In the genomic region with DNA sequence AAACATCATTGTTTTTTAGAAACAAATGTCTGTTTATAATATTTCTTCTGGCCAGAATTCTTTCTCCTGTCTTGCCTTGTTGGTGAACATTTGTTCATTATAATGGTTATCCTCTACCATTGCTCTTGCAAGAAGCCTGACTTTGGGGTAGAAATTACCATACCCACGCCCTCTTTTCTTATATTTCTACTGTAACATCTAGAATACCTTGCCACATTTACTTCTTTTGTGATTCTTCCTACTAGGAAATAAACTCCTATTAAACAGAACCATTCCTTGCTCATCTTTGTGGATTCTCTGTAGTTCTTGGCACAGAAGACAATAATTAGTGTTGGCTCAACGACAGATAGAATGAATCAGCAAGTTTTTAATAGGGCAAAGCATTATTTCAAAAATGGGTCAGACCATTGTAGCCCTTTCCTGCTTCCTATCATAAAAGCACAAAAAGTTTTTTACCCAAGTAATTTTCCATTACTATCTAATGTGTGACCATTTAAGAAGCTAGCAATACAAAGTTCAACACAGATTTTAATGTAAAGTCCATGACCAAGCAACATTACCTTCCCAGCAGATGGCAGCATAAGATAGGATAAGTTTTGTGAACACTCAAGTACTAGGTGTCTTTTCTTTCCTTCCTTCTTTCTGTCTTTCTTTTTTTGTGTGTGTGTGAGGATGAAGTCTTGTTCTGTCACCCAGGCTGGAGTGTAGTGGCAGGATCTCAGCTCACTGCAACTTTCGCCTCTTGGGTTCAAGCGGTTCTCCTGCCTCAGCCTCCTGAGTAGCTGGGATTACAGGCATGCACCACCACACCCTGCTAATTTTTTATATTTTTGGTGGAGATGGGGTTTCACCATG, we compare ENCODE assay signal across 8 cellular contexts.
A peak's percentile ranks its signal among the peaks of the same experiment; 100 is the strongest.
DNase-seq lines count a peak whose midpoint lies in the region; ATAC-seq and TF ChIP-seq lines count a peak whose summit lies in the region.

No MANE protein-coding gene starts in this region.

- no peak for TF ChIP-seq POLR2A in suprapubic skin (IDR thresholded peaks at IDR 0.05)

- DNase-seq in AG09309 (ENCODE audit: low read depth) (peak; percentile 70), NCI-H446 treated with DMSO at 0.1 percent for 48 hours (lab: John Stamatoyannopoulos, UW) (peak; percentile 87), astrocyte of the spinal cord (ENCODE audit: low read depth, low spot score) (peak; percentile 88), iPS-NIHi11 (ENCODE audit: low spot score) (peak; percentile 50), suprapubic skin (ENCODE audit: low spot score in 2 of 2) (no peak), MG63 (no peak)

- H3K4me1 ChIP-seq in suprapubic skin = peaks cover 16% of the 10 kb centered on the region

- ATAC-seq in GM18868 (IDR thresholded peaks at IDR 0.05; ENCODE audit: unreplicated experiment) = peak; percentile 79
- ATAC-seq in HG03432 (IDR thresholded peaks at IDR 0.05; ENCODE audit: unreplicated experiment) = peak; percentile 82

- H3K4me3 ChIP-seq in AG09309 (ENCODE audit: control insufficient read depth, low read depth, low read length) = no peak overlapping the region
- no peak overlapping the region for H3K4me3 ChIP-seq in astrocyte of the spinal cord (ENCODE audit: low read depth, low read length)
- H3K4me3 ChIP-seq in suprapubic skin = no peak overlapping the region
- H3K4me3 ChIP-seq in MG63 = no peak overlapping the region

- H3K27ac ChIP-seq in suprapubic skin = peak overlapping the region; percentile 22

- H3K27me3 ChIP-seq in suprapubic skin (no peaks in the 10 kb centered on the region), MG63 (no peaks in the 10 kb centered on the region)

- TF ChIP-seq EP300 in suprapubic skin (IDR thresholded peaks at IDR 0.05) = no peak

- in situ Hi-C loops in astrocyte of the spinal cord (cut with HindIII; ENCODE audit: low sequenced_read_pairs) = no loop called here

- H3K36me3 ChIP-seq in suprapubic skin = no peaks in the 10 kb centered on the region
- H3K36me3 ChIP-seq in MG63 = peaks cover 3% of the 10 kb centered on the region

- WGBS in suprapubic skin = 54% methylated on average over 4 of the region's 4 CpGs

- TF ChIP-seq CTCF in AG09309 (IDR thresholded peaks at IDR 0.05; ENCODE audit: control insufficient read depth, insufficient read depth, low read depth, low read length, missing control alignments) = peak; percentile 58
- peak; percentile 54 for TF ChIP-seq CTCF in astrocyte of the spinal cord (IDR thresholded peaks at IDR 0.05; ENCODE audit: low read depth, low read length)
- peak; percentile 22 to 49 for TF ChIP-seq CTCF in suprapubic skin (IDR thresholded peaks at IDR 0.05)

- no peaks in the 10 kb centered on the region for H3K9me3 ChIP-seq in suprapubic skin
- no peaks in the 10 kb centered on the region; the same call in 1 of the 2 replicates for H3K9me3 ChIP-seq in MG63

Comparison
In these comparisons a context has a peak if more than half of its experiments do, and no peak if none do; other contexts are left out.
1. DNase-seq: peak in AG09309 (single experiment), NCI-H446 treated with DMSO at 0.1 percent for 48 hours (single experiment), astrocyte of the spinal cord (single experiment) and iPS-NIHi11 (single experiment); none in suprapubic skin (0 of 2) and MG63 (single experiment).
2. Peak in every context shown above with its lines, with median percentiles within 50 percentile points of each other: CTCF ChIP-seq.